Comparison of ENCODE assay signal across 17 cellular contexts in the genomic region with DNA sequence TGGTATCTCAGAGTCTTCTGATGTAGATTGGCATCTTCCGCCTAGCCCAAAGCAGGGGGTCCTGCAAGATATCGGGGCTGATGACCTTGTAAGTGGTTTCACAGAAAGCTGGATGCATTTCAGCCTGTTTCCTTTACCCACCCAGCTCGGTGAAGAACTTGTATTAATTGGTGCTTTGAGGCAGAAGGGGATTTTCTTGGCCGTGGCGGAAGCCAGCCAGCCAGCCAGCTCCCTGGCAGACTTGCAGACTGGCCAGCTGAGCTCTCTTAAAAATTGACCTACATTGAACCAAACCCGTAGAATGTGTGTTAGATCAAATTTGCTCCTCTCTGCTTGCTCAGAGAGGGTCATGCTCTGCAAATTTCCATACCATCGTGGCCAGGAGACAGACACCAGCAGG.
"Had no signal": no experiment of that assay in that cellular context is flagged by ENCODE, and none has a peak within 500 bp of the region (broad histone marks: within the 10 kb centered on the region; RNA-seq: fewer than 3 reads in every experiment).

No MANE protein-coding gene starts in this region.

- H3K9me3 Mint-ChIP-seq: activated T-cell treated with anti-CD3 and anti-CD28 coated beads, Interleukin-2, amount 50 U/mL, for 24 hours; memory B cell; T-helper 2 cell treated with Interferon-gamma antibody and Interleukin-4, amounts not matched to agents 5 μg/mL and 100 μg/mL, for 36 hours had no signal

- H3K4me1 Mint-ChIP-seq: activated CD8-positive, alpha-beta memory T cell treated with anti-CD3 and anti-CD28 coated beads, Interleukin-2, amount 10 ng/mL, durations not matched to agents 7 days and 5 days; memory B cell had no signal

- H3K27ac Mint-ChIP-seq: activated CD8-positive, alpha-beta memory T cell treated with anti-CD3 and anti-CD28 coated beads, Interleukin-2, amount 10 ng/mL, durations not matched to agents 7 days and 5 days; activated naive CD8-positive, alpha-beta T cell; activated T-cell treated with anti-CD3 and anti-CD28 coated beads, Interleukin-2, amount 50 U/mL, for 24 hours; memory B cell; T-helper 2 cell treated with Interferon-gamma antibody and Interleukin-4, amounts not matched to agents 5 μg/mL and 100 μg/mL, for 36 hours had no signal

- H3K36me3 Mint-ChIP-seq: activated CD8-positive, alpha-beta memory T cell treated with anti-CD3 and anti-CD28 coated beads, Interleukin-2, amount 10 ng/mL, durations not matched to agents 7 days and 5 days; activated naive CD8-positive, alpha-beta T cell; memory B cell had no signal

- H3K4me1 ChIP-seq: esophagus muscularis mucosa, stomach, vagina had no signal

- H3K27me3 ChIP-seq: esophagus muscularis mucosa, stomach, tibial artery, vagina had no signal

- H3K27me3 Mint-ChIP-seq: activated CD8-positive, alpha-beta memory T cell treated with anti-CD3 and anti-CD28 coated beads, Interleukin-2, amount 10 ng/mL, durations not matched to agents 7 days and 5 days; activated naive CD8-positive, alpha-beta T cell; activated T-cell treated with anti-CD3 and anti-CD28 coated beads, Interleukin-2, amount 50 U/mL, for 24 hours had no signal

- DNase-seq: activated CD4-positive, alpha-beta T cell treated with anti-CD3 and anti-CD28 coated beads, Interleukin-2, amount 50 U/mL, for 48 hours; activated CD8-positive, alpha-beta memory T cell treated with anti-CD3 and anti-CD28 coated beads, Interleukin-2, amount 10 ng/mL, durations not matched to agents 7 days and 5 days; activated effector memory CD4-positive, alpha-beta T cell treated with Interleukin-2 at 50 U/mL for 16 hours; activated T-cell treated with anti-CD3 and anti-CD28 coated beads, Interleukin-2, amount 50 U/mL, for 24 hours; foreskin fibroblast; islet precursor cell; stimulated activated CD4-positive, alpha-beta T cell treated with anti-CD3 and anti-CD28 coated beads, Interleukin-4, amount 100 ng/mL, for 4 hours; stomach; SW 1271; tibial artery had no signal

- H3K9me3 ChIP-seq: esophagus muscularis mucosa, stomach, tibial artery, vagina had no signal

- ATAC-seq: activated CD4-positive, CD25-positive, alpha-beta regulatory T cell treated with anti-CD3 and anti-CD28 coated beads, Interleukin-2, amount 50 U/mL, for 24 hours; activated CD8-positive, alpha-beta memory T cell treated with anti-CD3 and anti-CD28 coated beads, Interleukin-2, amount 10 ng/mL, durations not matched to agents 7 days and 5 days; left lobe of liver had no signal

- H3K27ac ChIP-seq: esophagus muscularis mucosa, stomach, tibial artery, vagina had no signal

- H3K4me3 ChIP-seq: esophagus muscularis mucosa, stomach, tibial artery, vagina had no signal

- H3K4me3 Mint-ChIP-seq: activated CD8-positive, alpha-beta memory T cell treated with anti-CD3 and anti-CD28 coated beads, Interleukin-2, amount 10 ng/mL, durations not matched to agents 7 days and 5 days; activated naive CD8-positive, alpha-beta T cell; activated T-cell treated with anti-CD3 and anti-CD28 coated beads, Interleukin-2, amount 50 U/mL, for 24 hours; memory B cell; T-helper 2 cell treated with Interferon-gamma antibody and Interleukin-4, amounts not matched to agents 5 μg/mL and 100 μg/mL, for 36 hours had no signal

- H3K36me3 ChIP-seq: esophagus muscularis mucosa, stomach, tibial artery, vagina had no signal
